ENCODE assay signal across 7 cellular contexts in the genomic region with DNA sequence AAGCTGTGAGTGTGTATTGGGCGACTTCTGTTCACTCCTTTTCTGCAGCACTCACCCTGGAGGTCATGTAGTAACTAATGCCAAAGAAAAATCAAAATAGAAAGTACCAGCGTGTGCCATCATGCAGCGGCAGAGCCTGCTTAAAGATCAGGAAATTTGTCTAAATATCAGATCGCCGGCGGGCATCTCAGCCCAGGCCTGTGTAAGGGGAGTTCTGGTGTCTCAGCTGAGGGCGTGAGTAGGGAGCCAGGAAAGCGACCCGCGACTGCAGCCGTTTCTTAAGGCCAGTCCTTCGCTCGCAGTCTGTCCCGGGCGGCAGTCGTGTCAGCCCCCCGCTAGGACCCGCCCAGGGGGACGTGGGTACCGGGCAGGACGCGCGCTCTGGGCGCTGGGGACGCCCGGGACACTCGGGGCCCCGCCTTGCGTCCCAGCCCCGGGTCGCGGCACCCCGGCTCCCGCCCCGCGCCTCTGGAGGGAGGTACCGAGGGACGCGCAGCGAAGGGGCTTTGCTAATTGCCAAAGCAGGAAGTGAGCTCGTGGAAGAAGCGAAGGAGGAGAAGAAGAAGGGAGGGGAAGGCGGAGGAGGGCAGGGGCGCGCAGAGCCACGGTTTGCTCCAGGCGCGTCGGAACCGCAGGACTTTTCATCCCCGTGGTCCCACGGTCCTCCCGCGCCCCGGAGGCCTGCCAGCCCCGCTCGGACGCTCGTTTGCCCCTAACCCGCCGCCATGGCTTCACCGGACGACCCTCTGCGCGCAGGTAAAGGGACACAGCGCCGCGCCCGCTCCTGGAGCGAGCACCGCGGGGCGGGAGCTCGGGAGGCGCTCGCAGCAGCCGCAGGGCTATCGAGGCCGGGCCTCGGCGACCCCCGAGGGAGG. TPM values are rescaled to one million over a fixed set of nuclear protein-coding genes. Genes with fewer than 3 reads are reported as not detected.
A peak's percentile ranks its signal among the peaks of the same experiment; 100 is the strongest.
DNase-seq lines count a peak whose midpoint lies in the region; ATAC-seq, FAIRE-seq and TF ChIP-seq lines count a peak whose summit lies in the region.

No MANE protein-coding gene starts in this region.

- peak; percentile 63 for ATAC-seq in omental fat pad (ENCODE audit: low FRiP score)

- H3F3A ChIP-seq in PC-9 (ENCODE audit: insufficient read depth, low read depth) = peaks cover 10% of the 10 kb centered on the region; the same call in 1 of the 2 replicates

- DNase-seq in GM12892 (ENCODE audit: insufficient read length) = peak; percentile 53
- DNase-seq in NCI-H2227 (lab: John Stamatoyannopoulos, UW; ENCODE audit: unreplicated experiment) = peak; percentile 64
- peak; percentile 60 for DNase-seq in activated T-cell treated with anti-CD3 and anti-CD28 coated beads, Interleukin-2, amount 50 U/mL, for 1 hour
- DNase-seq in fibroblast of pulmonary artery (ENCODE audit: low read depth) = peak; percentile 6
- DNase-seq in omental fat pad (ENCODE audit: low spot score) = no peak
- DNase-seq in PC-9 = no peak

- no peaks in the 10 kb centered on the region for H3K9me3 ChIP-seq in HEK293 (ENCODE audit: control insufficient read depth, insufficient read depth, low read depth, low read length)
- H3K9me3 ChIP-seq in PC-9 (ENCODE audit: insufficient read depth, low read depth) = no peaks in the 10 kb centered on the region

- H3K36me3 ChIP-seq in HEK293 (ENCODE audit: control insufficient read depth in 2 of 2, insufficient read depth in 1 of 2, low read length in 2 of 2) (no peaks in the 10 kb centered on the region; a peak in 1 of 3 replicates), PC-9 (ENCODE audit: low read depth) (no peaks in the 10 kb centered on the region)

- H3K9me2 ChIP-seq in PC-9 (ENCODE audit: insufficient read depth) = no peaks in the 10 kb centered on the region

- H3K4me2 ChIP-seq in PC-9 = no peak overlapping the region

- H3K4me3 ChIP-seq in HEK293 (ENCODE audit: low read depth, low read length) (peak overlapping the region; percentile 93), fibroblast of pulmonary artery (replicated peaks; ENCODE audit: low read depth, low read length) (peak overlapping the region; percentile 55), PC-9 (no peak overlapping the region)

- H2AFZ ChIP-seq in PC-9 = no peak overlapping the region

- no TSS peak for BruUV-seq in PC-9 (replicated peaks; lab: Mats Ljungman, UMichigan)

- H3K27ac ChIP-seq in HEK293 (ENCODE audit: extremely low read depth, low read depth, low read length) (peak overlapping the region; percentile 73; the same call in 1 of the 2 replicates), PC-9 (no peak overlapping the region)

- H3K4me1 ChIP-seq in HEK293 (ENCODE audit: control insufficient read depth, insufficient read depth, low read length) (peaks cover 13% of the 10 kb centered on the region), PC-9 (replicated peaks; ENCODE audit: insufficient read depth) (peaks cover 12% of the 10 kb centered on the region)

- no peak for TF ChIP-seq POLR2A in GM12892 (IDR thresholded peaks at IDR 0.05; ENCODE audit: low read depth, low read length)

- CTCF ChIA-PET in HEK293 (lab: Yijun Ruan, JAX) (interaction anchor here (0.6 to 2.0 kb wide), 8 partner anchors 25 to 290 kb away, joined by 3 to 7 read pairs (median 4); a partner anchor contains a TSS), PC-9 (lab: Charles Lee) (no interaction called here)

- peak; percentile 84 for TF ChIP-seq CTCF in HEK293 (tag by site-specific recombination; IDR thresholded peaks at IDR 0.05)
- TF ChIP-seq CTCF in fibroblast of pulmonary artery (IDR thresholded peaks at IDR 0.05; ENCODE audit: low read length, missing control alignments) = no peak
- TF ChIP-seq CTCF in omental fat pad (IDR thresholded peaks at IDR 0.05) = no peak
- no peak for TF ChIP-seq CTCF in PC-9 (conservative IDR thresholded peaks at IDR 0.05)

- no peaks in the 10 kb centered on the region for H3K79me2 ChIP-seq in PC-9 (ENCODE audit: low read depth)

- no peaks in the 10 kb centered on the region for H4K20me1 ChIP-seq in PC-9 (ENCODE audit: insufficient read depth)

- intact Hi-C loops in PC-9 (cut with micrococcal nuclease; ENCODE audit: unreplicated experiment) = no loop called here

- FAIRE-seq in GM12892 (lab: Jason Lieb, UNC) = peak; percentile 56

- H3K27me3 ChIP-seq in PC-9 (ENCODE audit: insufficient read depth, low read depth) = no peaks in the 10 kb centered on the region

- POLR2A ChIA-PET in HEK293 (lab: Yijun Ruan, JAX) (interaction anchor here (0.6 to 2.1 kb wide), 11 partner anchors 11 to 144 kb away, joined by 3 to 12 read pairs (median 3); no protein-coding TSS in a partner anchor), PC-9 (lab: Charles Lee; ENCODE audit: unreplicated experiment) (no interaction called here)

TF ChIP-seq in HEK293, 187 proteins besides CTCF, POLR2A, EP300 and RAD21 (continues in another document):
- peak; percentile 26; the same call in 1 of the 2 replicates for TF ChIP-seq ZNF585B (tag by site-specific recombination; IDR thresholded peaks at IDR 0.05)
- TF ChIP-seq, protein P1, sequence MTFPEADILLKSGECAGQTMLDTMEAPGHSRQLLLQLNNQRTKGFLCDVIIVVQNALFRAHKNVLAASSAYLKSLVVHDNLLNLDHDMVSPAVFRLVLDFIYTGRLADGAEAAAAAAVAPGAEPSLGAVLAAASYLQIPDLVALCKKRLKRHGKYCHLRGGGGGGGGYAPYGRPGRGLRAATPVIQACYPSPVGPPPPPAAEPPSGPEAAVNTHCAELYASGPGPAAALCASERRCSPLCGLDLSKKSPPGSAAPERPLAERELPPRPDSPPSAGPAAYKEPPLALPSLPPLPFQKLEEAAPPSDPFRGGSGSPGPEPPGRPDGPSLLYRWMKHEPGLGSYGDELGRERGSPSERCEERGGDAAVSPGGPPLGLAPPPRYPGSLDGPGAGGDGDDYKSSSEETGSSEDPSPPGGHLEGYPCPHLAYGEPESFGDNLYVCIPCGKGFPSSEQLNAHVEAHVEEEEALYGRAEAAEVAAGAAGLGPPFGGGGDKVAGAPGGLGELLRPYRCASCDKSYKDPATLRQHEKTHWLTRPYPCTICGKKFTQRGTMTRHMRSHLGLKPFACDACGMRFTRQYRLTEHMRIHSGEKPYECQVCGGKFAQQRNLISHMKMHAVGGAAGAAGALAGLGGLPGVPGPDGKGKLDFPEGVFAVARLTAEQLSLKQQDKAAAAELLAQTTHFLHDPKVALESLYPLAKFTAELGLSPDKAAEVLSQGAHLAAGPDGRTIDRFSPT (tag by site-specific recombination; IDR thresholded peaks at IDR 0.05) = peak; percentile 73; the same call in 1 of the 2 replicates
- TF ChIP-seq KLF1 (tag by site-specific recombination; IDR thresholded peaks at IDR 0.05) = peak; percentile 84
- 0 out of 2 replicates have a peak, but pooled peaks have one; percentile 26 for TF ChIP-seq ZNF624 (tag by site-specific recombination; IDR thresholded peaks at IDR 0.05)
- TF ChIP-seq SP3 (tag by site-specific recombination; IDR thresholded peaks at IDR 0.05) = peak; percentile 94
- peak; percentile 30; the same call in 1 of the 2 replicates for TF ChIP-seq ZNF133 (tag by site-specific recombination; IDR thresholded peaks at IDR 0.05)
- peak; percentile 81 for TF ChIP-seq ZSCAN30 (tag by site-specific recombination; IDR thresholded peaks at IDR 0.05)
- peak; percentile 83 for TF ChIP-seq GLIS1 (tag by site-specific recombination; IDR thresholded peaks at IDR 0.05)
- TF ChIP-seq ZNF76 (tag by site-specific recombination; IDR thresholded peaks at IDR 0.05; ENCODE audit: borderline replicate concordance, low read depth) = peak; percentile 74
- peak; percentile 96 for TF ChIP-seq KLF8 (tag by site-specific recombination; IDR thresholded peaks at IDR 0.05)
- peak; percentile 61 for TF ChIP-seq ZNF843 (tag by site-specific recombination; IDR thresholded peaks at IDR 0.05)
- TF ChIP-seq ZNF548 (tag by site-specific recombination; IDR thresholded peaks at IDR 0.05) = no peak
- peak; percentile 65 for TF ChIP-seq ZNF341 (tag by site-specific recombination; IDR thresholded peaks at IDR 0.05; ENCODE audit: low read depth)
- TF ChIP-seq ZNF391 (tag by site-specific recombination; IDR thresholded peaks at IDR 0.05; ENCODE audit: borderline replicate concordance, low read depth) = peak; percentile 67; the same call in 1 of the 2 replicates
- TF ChIP-seq ZNF37A (tag by site-specific recombination; IDR thresholded peaks at IDR 0.05) = peak; percentile 88
- TF ChIP-seq, protein P2, sequence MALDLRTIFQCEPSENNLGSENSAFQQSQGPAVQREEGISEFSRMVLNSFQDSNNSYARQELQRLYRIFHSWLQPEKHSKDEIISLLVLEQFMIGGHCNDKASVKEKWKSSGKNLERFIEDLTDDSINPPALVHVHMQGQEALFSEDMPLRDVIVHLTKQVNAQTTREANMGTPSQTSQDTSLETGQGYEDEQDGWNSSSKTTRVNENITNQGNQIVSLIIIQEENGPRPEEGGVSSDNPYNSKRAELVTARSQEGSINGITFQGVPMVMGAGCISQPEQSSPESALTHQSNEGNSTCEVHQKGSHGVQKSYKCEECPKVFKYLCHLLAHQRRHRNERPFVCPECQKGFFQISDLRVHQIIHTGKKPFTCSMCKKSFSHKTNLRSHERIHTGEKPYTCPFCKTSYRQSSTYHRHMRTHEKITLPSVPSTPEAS (tag by site-specific recombination; IDR thresholded peaks at IDR 0.05) = 0 out of 2 replicates have a peak, but pooled peaks have one; percentile 5
- TF ChIP-seq, protein P3, sequence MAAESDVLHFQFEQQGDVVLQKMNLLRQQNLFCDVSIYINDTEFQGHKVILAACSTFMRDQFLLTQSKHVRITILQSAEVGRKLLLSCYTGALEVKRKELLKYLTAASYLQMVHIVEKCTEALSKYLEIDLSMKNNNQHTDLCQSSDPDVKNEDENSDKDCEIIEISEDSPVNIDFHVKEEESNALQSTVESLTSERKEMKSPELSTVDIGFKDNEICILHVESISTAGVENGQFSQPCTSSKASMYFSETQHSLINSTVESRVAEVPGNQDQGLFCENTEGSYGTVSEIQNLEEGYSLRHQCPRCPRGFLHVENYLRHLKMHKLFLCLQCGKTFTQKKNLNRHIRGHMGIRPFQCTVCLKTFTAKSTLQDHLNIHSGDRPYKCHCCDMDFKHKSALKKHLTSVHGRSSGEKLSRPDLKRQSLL (tag by site-specific recombination; IDR thresholded peaks at IDR 0.05) = peak; percentile 8; the same call in 1 of the 2 replicates
- TF ChIP-seq SP7 (tag by site-specific recombination; IDR thresholded peaks at IDR 0.05) = peak; percentile 79; the same call in 1 of the 2 replicates
- peak; percentile 85 for TF ChIP-seq ZNF24 (tag by site-specific recombination; IDR thresholded peaks at IDR 0.05)

RNA-seq across cellular contexts. Expression of a gene that starts 1.1 kb away (rescaled TPM):
- polyA plus RNA-seq in GM12892 (2012; ENCODE audit: missing spikeins) = 1.7 TPM
- 1 to 10 TPM in 1 of 4 donors, under 1 TPM in 2, not detected in 1; 0.24 to 1.2 (median 0.25) TPM for total RNA-seq in omental fat pad
- not detected in 2 replicates for total RNA-seq in PC-9 (2021)

Comparison
In these comparisons a context has a peak if more than half of its experiments do, and no peak if none do; other contexts are left out.
1. DNase-seq: peak in GM12892 (single experiment), NCI-H2227 (single experiment), activated T-cell treated with anti-CD3 and anti-CD28 coated beads, Interleukin-2, amount 50 U/mL, for 1 hour (single experiment) and fibroblast of pulmonary artery (single experiment); none in omental fat pad (single experiment) and PC-9 (0 of 2).